ENCODE assay signal across 2 cellular contexts in the genomic region with DNA sequence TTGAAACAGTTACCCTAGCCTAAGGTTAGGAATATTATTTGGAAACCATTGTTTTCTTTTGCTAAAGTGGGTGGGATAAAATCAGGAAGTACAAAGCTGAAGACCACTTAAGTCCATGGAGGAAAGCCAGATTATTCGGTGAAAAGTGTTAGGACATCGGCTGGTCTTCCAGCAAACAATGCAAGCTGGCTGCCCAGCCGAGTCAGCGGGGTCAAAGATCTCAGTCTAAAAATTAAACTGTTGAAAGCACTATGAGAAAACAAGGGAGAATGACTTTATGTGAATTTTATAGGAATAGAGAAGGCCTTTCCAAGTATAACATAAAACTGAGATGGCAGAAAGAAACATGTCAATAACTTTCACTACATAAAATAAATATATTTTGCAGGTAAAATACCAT.
TF ChIP-seq lines count a peak whose summit lies in the region.

No MANE protein-coding gene starts in this region.

TF ChIP-seq in endothelial cell of umbilical vein, 7 proteins besides CTCF, POLR2A, EP300 and RAD21 (continued from another document):
- TF ChIP-seq FOS (IDR thresholded peaks at IDR 0.05; ENCODE audit: borderline replicate concordance, insufficient read depth, low read length) (no peak), JUN (IDR thresholded peaks at IDR 0.05; ENCODE audit: borderline replicate concordance, insufficient read depth, insufficient read length, low read depth) (no peak), MAX (IDR thresholded peaks at IDR 0.05; ENCODE audit: insufficient read depth, insufficient read length) (no peak), POLR2AphosphoS5 (IDR thresholded peaks at IDR 0.05; ENCODE audit: insufficient read depth, low read depth, low read length) (no peak), EZH2 (IDR thresholded peaks at IDR 0.05; ENCODE audit: borderline replicate concordance, low read depth, low read length, severe bottlenecking) (no peak)

TF ChIP-seq in HepG2, 621 proteins besides CTCF, POLR2A, EP300 and RAD21 (continued from another document):
- TF ChIP-seq TAF1 (CRISPR knock-in tag; IDR thresholded peaks at IDR 0.05) (no peak), MTF2 (CRISPR knock-in tag; IDR thresholded peaks at IDR 0.05; ENCODE audit: borderline replicate concordance) (no peak), ZNF737 (CRISPR knock-in tag; IDR thresholded peaks at IDR 0.05; ENCODE audit: borderline replicate concordance) (no peak), STAT5B (CRISPR knock-in tag; IDR thresholded peaks at IDR 0.05) (no peak), PRDM15 (CRISPR knock-in tag; IDR thresholded peaks at IDR 0.05) (no peak), NFKBIZ (CRISPR knock-in tag; IDR thresholded peaks at IDR 0.05) (no peak), ZNF142 (CRISPR knock-in tag; IDR thresholded peaks at IDR 0.05) (no peak), ZMYM4 (CRISPR knock-in tag; IDR thresholded peaks at IDR 0.05) (no peak)
- TF ChIP-seq, protein P1, sequence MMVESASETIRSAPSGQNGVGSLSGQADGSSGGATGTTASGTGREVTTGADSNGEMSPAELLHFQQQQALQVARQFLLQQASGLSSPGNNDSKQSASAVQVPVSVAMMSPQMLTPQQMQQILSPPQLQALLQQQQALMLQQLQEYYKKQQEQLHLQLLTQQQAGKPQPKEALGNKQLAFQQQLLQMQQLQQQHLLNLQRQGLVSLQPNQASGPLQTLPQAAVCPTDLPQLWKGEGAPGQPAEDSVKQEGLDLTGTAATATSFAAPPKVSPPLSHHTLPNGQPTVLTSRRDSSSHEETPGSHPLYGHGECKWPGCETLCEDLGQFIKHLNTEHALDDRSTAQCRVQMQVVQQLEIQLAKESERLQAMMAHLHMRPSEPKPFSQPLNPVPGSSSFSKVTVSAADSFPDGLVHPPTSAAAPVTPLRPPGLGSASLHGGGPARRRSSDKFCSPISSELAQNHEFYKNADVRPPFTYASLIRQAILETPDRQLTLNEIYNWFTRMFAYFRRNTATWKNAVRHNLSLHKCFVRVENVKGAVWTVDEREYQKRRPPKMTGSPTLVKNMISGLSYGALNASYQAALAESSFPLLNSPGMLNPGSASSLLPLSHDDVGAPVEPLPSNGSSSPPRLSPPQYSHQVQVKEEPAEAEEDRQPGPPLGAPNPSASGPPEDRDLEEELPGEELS (CRISPR knock-in tag; IDR thresholded peaks at IDR 0.05): no peak
